Comparison of ENCODE assay signal across 9 cellular contexts in the genomic region with DNA sequence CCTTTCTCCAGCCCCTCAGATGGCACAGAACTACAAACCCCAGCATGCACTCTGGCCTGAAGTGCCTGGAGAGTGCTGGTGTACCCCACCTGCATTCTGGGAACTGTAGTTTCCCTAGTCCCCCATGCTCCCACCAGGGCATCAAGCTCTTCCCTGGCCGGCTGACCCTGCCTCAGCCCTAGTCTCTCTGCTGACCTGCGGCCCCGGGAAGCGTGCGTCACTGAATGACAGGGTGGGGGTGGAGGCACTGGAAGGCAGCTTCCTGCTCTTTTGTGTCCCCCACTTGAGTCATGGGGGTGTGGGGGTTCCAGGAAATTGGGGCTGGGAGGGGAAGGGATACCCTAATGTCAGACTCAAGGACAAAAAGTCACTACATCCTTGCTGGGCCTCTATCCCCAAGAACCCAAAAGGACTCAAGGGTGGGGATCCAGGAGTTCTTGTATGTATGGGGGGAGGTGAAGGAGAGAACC. TPM values are rescaled to one million over a fixed set of nuclear protein-coding genes. Genes with fewer than 3 reads are reported as not detected.
DNase-seq lines count a peak whose midpoint lies in the region; ATAC-seq and TF ChIP-seq lines count a peak whose summit lies in the region.
"Had no signal": no experiment of that assay in that cellular context is flagged by ENCODE, and none has a peak within 500 bp of the region (broad histone marks: within the 10 kb centered on the region; RNA-seq: fewer than 3 reads in every experiment).

No MANE protein-coding gene starts in this region.

- no peak overlapping the region for H3K4me3 Mint-ChIP-seq in activated T-cell treated with anti-CD3 and anti-CD28 coated beads, Interleukin-2, amount 50 U/mL, for 4 hours
- no peak overlapping the region for H3K4me3 Mint-ChIP-seq in stimulated activated memory B cell treated with anti-CD40 and anti-IgM and Interleukin-4, amounts not matched to agents 10 μg/mL and 1 μg/mL and 100 μg/mL, for 72 hours
- no peak overlapping the region for H3K4me3 Mint-ChIP-seq in CD14-positive monocyte

- no peaks in the 10 kb centered on the region for H3K9me3 ChIP-seq in prostate gland

- H3K4me3 ChIP-seq in fibroblast of villous mesenchyme (ENCODE audit: low read depth, low read length) (no peak overlapping the region), prostate gland (no peak overlapping the region)
- H3K4me3 ChIP-seq: SK-N-MC had no signal

- H3K36me3 ChIP-seq in prostate gland: no peaks in the 10 kb centered on the region

- no peak for TF ChIP-seq CTCF in fibroblast of villous mesenchyme (IDR thresholded peaks at IDR 0.05; ENCODE audit: insufficient read depth, low read depth, low read length)
- no peak for TF ChIP-seq CTCF in CD14-positive monocyte (IDR thresholded peaks at IDR 0.05)
- TF ChIP-seq CTCF in prostate gland (IDR thresholded peaks at IDR 0.05): no peak

- DNase-seq in activated T-cell treated with anti-CD3 and anti-CD28 coated beads, Interleukin-2, amount 50 U/mL, for 4 hours: no peak
- no peak for DNase-seq in activated T-cell treated with anti-CD3 and anti-CD28 coated beads, Interleukin-2, amount 50 U/mL, for 1 hour
- DNase-seq in NCI-H526 (lab: John Stamatoyannopoulos, UW): peak; percentile 40 to 79
- peak; percentile 29 for DNase-seq in fibroblast of villous mesenchyme (ENCODE audit: low read depth)
- DNase-seq in CD14-positive monocyte (ENCODE audit: low spot score): no peak
- no peak for DNase-seq in prostate gland (ENCODE audit: low spot score)
- DNase-seq in SIG-M5 treated with dmso at 0.1 percent for 504 hours (lab: John Stamatoyannopoulos, UW; ENCODE audit: unreplicated experiment): no peak

- H3K27ac ChIP-seq in prostate gland: no peak overlapping the region
- H3K27ac ChIP-seq: SK-N-MC had no signal

- H3K36me3 Mint-ChIP-seq in activated T-cell treated with anti-CD3 and anti-CD28 coated beads, Interleukin-2, amount 50 U/mL, for 4 hours (ENCODE audit: insufficient read depth): peaks cover 4% of the 10 kb centered on the region
- H3K36me3 Mint-ChIP-seq in stimulated activated memory B cell treated with anti-CD40 and anti-IgM and Interleukin-4, amounts not matched to agents 10 μg/mL and 1 μg/mL and 100 μg/mL, for 72 hours: peaks cover 11% of the 10 kb centered on the region
- peaks cover 0 to 4% of the 10 kb centered on the region in 2 donors for H3K36me3 Mint-ChIP-seq in CD14-positive monocyte

- H3K27me3 ChIP-seq in prostate gland (replicated peaks; ENCODE audit: insufficient read depth): no peaks in the 10 kb centered on the region

- H3K27me3 Mint-ChIP-seq in activated T-cell treated with anti-CD3 and anti-CD28 coated beads, Interleukin-2, amount 50 U/mL, for 4 hours (ENCODE audit: low read depth): peaks cover 2% of the 10 kb centered on the region
- peaks cover 67% of the 10 kb centered on the region for H3K27me3 Mint-ChIP-seq in stimulated activated memory B cell treated with anti-CD40 and anti-IgM and Interleukin-4, amounts not matched to agents 10 μg/mL and 1 μg/mL and 100 μg/mL, for 72 hours
- H3K27me3 Mint-ChIP-seq in CD14-positive monocyte (ENCODE audit: low read depth in 3 of 3): peaks cover 20 to 47% (median 37%) of the 10 kb centered on the region in 3 donors

- intact Hi-C loops in CD14-positive monocyte (cut with micrococcal nuclease): no loop called here
- intact Hi-C loops in prostate gland (cut with DNase I): no loop called here

- no peak for TF ChIP-seq POLR2A in prostate gland (IDR thresholded peaks at IDR 0.05)

- H3K4me1 ChIP-seq in prostate gland (replicated peaks): no peaks in the 10 kb centered on the region

- peaks cover 35% of the 10 kb centered on the region for H3K4me1 Mint-ChIP-seq in activated T-cell treated with anti-CD3 and anti-CD28 coated beads, Interleukin-2, amount 50 U/mL, for 4 hours (ENCODE audit: low read depth)
- peaks cover 23% of the 10 kb centered on the region for H3K4me1 Mint-ChIP-seq in stimulated activated memory B cell treated with anti-CD40 and anti-IgM and Interleukin-4, amounts not matched to agents 10 μg/mL and 1 μg/mL and 100 μg/mL, for 72 hours
- peaks cover 49% of the 10 kb centered on the region for H3K4me1 Mint-ChIP-seq in CD14-positive monocyte

- WGBS in prostate gland: 38% methylated on average over 5 of the region's 5 CpGs

- no peak overlapping the region for H3K27ac Mint-ChIP-seq in stimulated activated memory B cell treated with anti-CD40 and anti-IgM and Interleukin-4, amounts not matched to agents 10 μg/mL and 1 μg/mL and 100 μg/mL, for 72 hours
- peak overlapping the region in 1 of 7 donors; percentile 41 for H3K27ac Mint-ChIP-seq in CD14-positive monocyte

- peaks cover 19% of the 10 kb centered on the region for H3K9me3 Mint-ChIP-seq in activated T-cell treated with anti-CD3 and anti-CD28 coated beads, Interleukin-2, amount 50 U/mL, for 4 hours
- peaks cover 16% of the 10 kb centered on the region for H3K9me3 Mint-ChIP-seq in stimulated activated memory B cell treated with anti-CD40 and anti-IgM and Interleukin-4, amounts not matched to agents 10 μg/mL and 1 μg/mL and 100 μg/mL, for 72 hours
- H3K9me3 Mint-ChIP-seq in CD14-positive monocyte: peaks cover 12 to 26% (median 20%) of the 10 kb centered on the region in 7 donors

- peak; percentile 39 to 65 for ATAC-seq in activated T-cell treated with anti-CD3 and anti-CD28 coated beads, Interleukin-2, amount 50 U/mL, for 4 hours
- ATAC-seq in stimulated activated memory B cell treated with anti-CD40 and anti-IgM and Interleukin-4, amounts not matched to agents 10 μg/mL and 1 μg/mL and 100 μg/mL, for 72 hours: peak; percentile 49

RNA-seq across cellular contexts. Expression of a gene that starts 2.1 kb away (rescaled TPM):
- total RNA-seq in activated T-cell treated with anti-CD3 and anti-CD28 coated beads, Interleukin-2, amount 50 U/mL, for 4 hours: 1 to 10 TPM; 5.3 to 9.2 (median 8.2) TPM
- 1.3 and 3.5 TPM in 2 replicates for total RNA-seq in fibroblast of villous mesenchyme
- polyA plus RNA-seq in CD14-positive monocyte: under 1 TPM; 0.26 to 0.72 TPM
- total RNA-seq in prostate gland: 10 to 100 TPM in 1 of 2 donors, 1 to 10 TPM in 1; 6.1 to 10.4 TPM

RNA-seq across cellular contexts. Expression of a gene that starts 14.7 kb away (rescaled TPM):
- under 1 TPM; 0.49 to 0.71 (median 0.66) TPM for total RNA-seq in activated T-cell treated with anti-CD3 and anti-CD28 coated beads, Interleukin-2, amount 50 U/mL, for 4 hours
- total RNA-seq in fibroblast of villous mesenchyme (0.64 and 2.6 TPM in 2 replicates), prostate gland (100 to 1,000 TPM in 1 of 2 donors, 10 to 100 TPM in 1; 10.1 to 184 TPM)
- polyA plus RNA-seq in CD14-positive monocyte: not detected

RNA-seq across cellular contexts. Expression of a gene that starts 31.4 kb away (rescaled TPM):
- 1 to 10 TPM; 5.8 to 7.3 (median 6.7) TPM for total RNA-seq in activated T-cell treated with anti-CD3 and anti-CD28 coated beads, Interleukin-2, amount 50 U/mL, for 4 hours
- total RNA-seq in fibroblast of villous mesenchyme: under 0.01 and 0.32 TPM in 2 replicates
- under 1 TPM in 1 of 2 donors, not detected in 1; 0.30 TPM for polyA plus RNA-seq in CD14-positive monocyte
- total RNA-seq in prostate gland: 1 to 10 TPM in 1 of 2 donors, under 1 TPM in 1; 0.18 to 7.1 TPM

RNA-seq across cellular contexts. Expression of a gene that starts 35.4 kb away (rescaled TPM):
- total RNA-seq in activated T-cell treated with anti-CD3 and anti-CD28 coated beads, Interleukin-2, amount 50 U/mL, for 4 hours: 10 to 100 TPM; 48.1 to 54.6 (median 48.5) TPM
- total RNA-seq in fibroblast of villous mesenchyme (35.4 and 36.4 TPM in 2 replicates), prostate gland (10 to 100 TPM; 26.4 to 50.6 TPM)
- polyA plus RNA-seq in CD14-positive monocyte: 1 to 10 TPM; 9.3 to 9.5 TPM

RNA-seq across cellular contexts. Expression of a gene that starts 55.5 kb away (rescaled TPM):
- 1 to 10 TPM; 2.4 to 3.4 (median 3.3) TPM for total RNA-seq in activated T-cell treated with anti-CD3 and anti-CD28 coated beads, Interleukin-2, amount 50 U/mL, for 4 hours
- under 0.01 and 0.32 TPM in 2 replicates for total RNA-seq in fibroblast of villous mesenchyme
- polyA plus RNA-seq in CD14-positive monocyte: not detected
- 10 to 100 TPM in 1 of 2 donors, 1 to 10 TPM in 1; 1.7 to 11.0 TPM for total RNA-seq in prostate gland

Comparison
In these comparisons a context has a peak if more than half of its experiments do, and no peak if none do; other contexts are left out.
1. DNase-seq: peak in NCI-H526 (2 of 2) and fibroblast of villous mesenchyme (single experiment); none in activated T-cell treated with anti-CD3 and anti-CD28 coated beads, Interleukin-2, amount 50 U/mL, for 4 hours (single experiment), activated T-cell treated with anti-CD3 and anti-CD28 coated beads, Interleukin-2, amount 50 U/mL, for 1 hour (single experiment), CD14-positive monocyte (single experiment), prostate gland (single experiment) and SIG-M5 treated with dmso at 0.1 percent for 504 hours (single experiment).